Comparison of ENCODE assay signal across 9 cellular contexts in the genomic region with DNA sequence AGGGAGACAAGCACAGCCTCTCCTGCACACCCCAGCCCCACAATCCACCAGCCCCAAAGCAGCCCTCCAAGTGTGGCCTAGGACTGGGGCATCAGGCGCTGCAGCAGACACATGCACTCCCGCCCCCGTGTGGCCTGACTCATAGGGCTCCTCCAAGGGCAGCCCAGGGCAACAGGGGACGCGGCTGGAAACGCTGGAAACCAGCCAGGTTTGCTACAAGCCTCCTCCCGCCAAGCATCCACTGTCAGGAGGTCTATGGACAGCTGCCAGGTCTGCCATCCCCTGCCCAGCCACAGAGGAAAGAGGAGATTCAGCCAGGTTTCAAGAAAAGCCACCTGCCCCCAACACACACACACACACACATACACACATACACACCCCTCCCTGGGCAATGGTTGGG. TPM values are rescaled to one million over a fixed set of nuclear protein-coding genes. Genes with fewer than 3 reads are reported as not detected.
DNase-seq lines count a peak whose midpoint lies in the region; ATAC-seq and TF ChIP-seq lines count a peak whose summit lies in the region.
"Had no signal": no experiment of that assay in that cellular context is flagged by ENCODE, and none has a peak within 500 bp of the region (broad histone marks: within the 10 kb centered on the region; RNA-seq: fewer than 3 reads in every experiment).

No MANE protein-coding gene starts in this region.

- peak; percentile 15 for DNase-seq in T-helper 2 cell treated with Interferon-gamma antibody and Interleukin-4, amounts not matched to agents 5 μg/mL and 100 μg/mL, for 36 hours (ENCODE audit: low spot score)
- no peak for DNase-seq in T-helper 2 cell
- DNase-seq in NCI-H146 treated with DMSO at 0.1 percent for 48 hours (lab: John Stamatoyannopoulos, UW; ENCODE audit: unreplicated experiment), result peak; percentile 70
- peak; percentile 78 for DNase-seq in activated CD8-positive, alpha-beta T cell treated with anti-CD3 and anti-CD28 coated beads for 36 hours
- no peak for DNase-seq in kidney epithelial cell (ENCODE audit: low read depth)
- no peak for DNase-seq in activated effector memory CD4-positive, alpha-beta T cell treated with anti-CD3 and anti-CD28 coated beads, Interleukin-2, amount 50 U/mL, for 16 hours
- DNase-seq in colonic mucosa, result no peak

- POLR2A ChIA-PET in activated CD8-positive, alpha-beta T cell treated with anti-CD3 and anti-CD28 coated beads for 36 hours (lab: Charles Lee), result no interaction called here

- H3K4me1 ChIP-seq in colonic mucosa, result peaks cover 5% of the 10 kb centered on the region

- H3K27me3 ChIP-seq in kidney epithelial cell (ENCODE audit: control insufficient read depth, insufficient read depth, low read length) (peaks cover 71% of the 10 kb centered on the region), colonic mucosa (peaks cover 21% of the 10 kb centered on the region)

- peaks cover 3% of the 10 kb centered on the region for H3K4me1 Mint-ChIP-seq in T-helper 2 cell treated with Interferon-gamma antibody and Interleukin-4, amounts not matched to agents 5 μg/mL and 100 μg/mL, for 36 hours (ENCODE audit: low read depth)
- H3K4me1 Mint-ChIP-seq in activated CD8-positive, alpha-beta T cell treated with anti-CD3 and anti-CD28 coated beads for 36 hours (ENCODE audit: low read depth), result peaks cover 8% of the 10 kb centered on the region

- no peak overlapping the region for H3K27ac ChIP-seq in colonic mucosa
- H3K27ac ChIP-seq: C4-2B had no signal

- intact Hi-C loops in activated CD8-positive, alpha-beta T cell treated with anti-CD3 and anti-CD28 coated beads for 36 hours (cut with micrococcal nuclease), result loop anchor here (5.0 to 10.0 kb wide), 2 partner anchors 85 to 88 kb away; no protein-coding TSS in a partner anchor
- intact Hi-C loops in colonic mucosa (cut with DNase I), result loop anchor here (10.0 kb wide), 1 partner anchor 85 kb away; no protein-coding TSS in a partner anchor

- H3K9ac ChIP-seq in colonic mucosa (ENCODE audit: low read depth in 2 of 2, low read length in 2 of 2), result no peak overlapping the region

- peak; percentile 72 for ATAC-seq in activated CD8-positive, alpha-beta T cell treated with anti-CD3 and anti-CD28 coated beads for 36 hours
- no peak for ATAC-seq in GM21786 (IDR thresholded peaks at IDR 0.05; ENCODE audit: unreplicated experiment)

- no peak overlapping the region for H3K27ac Mint-ChIP-seq in T-helper 2 cell treated with Interferon-gamma antibody and Interleukin-4, amounts not matched to agents 5 μg/mL and 100 μg/mL, for 36 hours
- H3K27ac Mint-ChIP-seq in activated CD8-positive, alpha-beta T cell treated with anti-CD3 and anti-CD28 coated beads for 36 hours, result no peak overlapping the region

- H3K4me3 ChIP-seq in kidney epithelial cell (ENCODE audit: low read depth, low read length), result no peak overlapping the region
- no peak overlapping the region for H3K4me3 ChIP-seq in colonic mucosa

- CTCF ChIA-PET in activated CD8-positive, alpha-beta T cell treated with anti-CD3 and anti-CD28 coated beads for 36 hours (lab: Charles Lee), result interaction anchor here (2.0 to 12.3 kb wide), 2 partner anchors 23 to 71 kb away, joined by 5 to 241 read pairs; no protein-coding TSS in a partner anchor

- no peaks in the 10 kb centered on the region for H3K36me3 ChIP-seq in kidney epithelial cell (ENCODE audit: control insufficient read depth, insufficient read depth, low read length)
- no peaks in the 10 kb centered on the region for H3K36me3 ChIP-seq in colonic mucosa

- H3K9me3 ChIP-seq in colonic mucosa, result no peaks in the 10 kb centered on the region

- H3K9me3 Mint-ChIP-seq in T-helper 2 cell treated with Interferon-gamma antibody and Interleukin-4, amounts not matched to agents 5 μg/mL and 100 μg/mL, for 36 hours, result no peaks in the 10 kb centered on the region
- no peaks in the 10 kb centered on the region for H3K9me3 Mint-ChIP-seq in activated CD8-positive, alpha-beta T cell treated with anti-CD3 and anti-CD28 coated beads for 36 hours

- TF ChIP-seq CTCF in activated CD8-positive, alpha-beta T cell treated with anti-CD3 and anti-CD28 coated beads for 36 hours (IDR thresholded peaks at IDR 0.05), result no peak
- TF ChIP-seq CTCF in kidney epithelial cell (IDR thresholded peaks at IDR 0.05; ENCODE audit: insufficient read depth, low read length, poor library complexity, severe bottlenecking) (peak; percentile 14), colonic mucosa (IDR thresholded peaks at IDR 0.05) (no peak)

- no peaks in the 10 kb centered on the region for H3K36me3 Mint-ChIP-seq in T-helper 2 cell treated with Interferon-gamma antibody and Interleukin-4, amounts not matched to agents 5 μg/mL and 100 μg/mL, for 36 hours (ENCODE audit: low read depth)
- no peaks in the 10 kb centered on the region for H3K36me3 Mint-ChIP-seq in activated CD8-positive, alpha-beta T cell treated with anti-CD3 and anti-CD28 coated beads for 36 hours (ENCODE audit: low read depth)

- no peak overlapping the region for H3K4me3 Mint-ChIP-seq in T-helper 2 cell treated with Interferon-gamma antibody and Interleukin-4, amounts not matched to agents 5 μg/mL and 100 μg/mL, for 36 hours
- no peak overlapping the region for H3K4me3 Mint-ChIP-seq in activated CD8-positive, alpha-beta T cell treated with anti-CD3 and anti-CD28 coated beads for 36 hours

- peaks cover 79% of the 10 kb centered on the region for H3K27me3 Mint-ChIP-seq in T-helper 2 cell treated with Interferon-gamma antibody and Interleukin-4, amounts not matched to agents 5 μg/mL and 100 μg/mL, for 36 hours (ENCODE audit: low read depth)
- peaks cover 66% of the 10 kb centered on the region for H3K27me3 Mint-ChIP-seq in activated CD8-positive, alpha-beta T cell treated with anti-CD3 and anti-CD28 coated beads for 36 hours

RNA-seq across cellular contexts. Expression of a gene that starts 25.8 kb away (rescaled TPM):
- 1 to 10 TPM in 1 of 2 experiments, under 1 TPM in 1; 0.74 to 1.1 TPM for total RNA-seq in activated CD8-positive, alpha-beta T cell treated with anti-CD3 and anti-CD28 coated beads for 36 hours
- total RNA-seq in kidney epithelial cell (0.27 and 0.84 TPM in 2 replicates), colonic mucosa (1 to 10 TPM; 1.1 to 4.2 TPM)

Comparison
In these comparisons a context has a peak if more than half of its experiments do, and no peak if none do; other contexts are left out.
1. DNase-seq: peak in T-helper 2 cell treated with Interferon-gamma antibody and Interleukin-4, amounts not matched to agents 5 μg/mL and 100 μg/mL, for 36 hours (single experiment), NCI-H146 treated with DMSO at 0.1 percent for 48 hours (single experiment) and activated CD8-positive, alpha-beta T cell treated with anti-CD3 and anti-CD28 coated beads for 36 hours (single experiment); none in T-helper 2 cell (0 of 5), kidney epithelial cell (single experiment), activated effector memory CD4-positive, alpha-beta T cell treated with anti-CD3 and anti-CD28 coated beads, Interleukin-2, amount 50 U/mL, for 16 hours (single experiment) and colonic mucosa (single experiment).